In genomic region chr2:9003366-9003615, GRCh38 we compare ENCODE assay signal across 9 cellular contexts. TPM values are rescaled to one million over a fixed set of nuclear protein-coding genes. Genes with fewer than 3 reads are reported as not detected.
A peak's percentile ranks its signal among the peaks of the same experiment; 100 is the strongest.
DNase-seq lines count a peak whose midpoint lies in the region; ATAC-seq and TF ChIP-seq lines count a peak whose summit lies in the region.
"Had no signal": no experiment of that assay in that cellular context is flagged by ENCODE, and none has a peak within 500 bp of the region (broad histone marks: within the 10 kb centered on the region; RNA-seq: fewer than 3 reads in every experiment).

No MANE protein-coding gene starts in this region.

- no peaks in the 10 kb centered on the region for H3K27me3 Mint-ChIP-seq in MCF 10A (ENCODE audit: insufficient read depth, unreplicated experiment)

- 0% methylated on average over 12 to 18 of the region's 25 CpGs for WGBS in lower leg skin, 2 donors

- POLR2A ChIA-PET in MCF 10A (lab: Yijun Ruan, JAX), result interaction anchor here (0.7 to 2.9 kb wide), 15 partner anchors 10 to 1493 kb away, joined by 3 to 38 read pairs (median 5); partner anchors contain the start of gene ITGB1BP1

- no peak for DNase-seq in HL-60 (ENCODE audit: low read depth in 1 of 2, low spot score in 1 of 2)
- no peak for DNase-seq in MCF 10A (ENCODE audit: unreplicated experiment)
- no peak for DNase-seq in lower leg skin (ENCODE audit: low spot score in 2 of 2)
- DNase-seq in thoracic aorta (ENCODE audit: low spot score), result no peak
- no peak for DNase-seq in NCI-H510A treated with DMSO at 0.1 percent for 48 hours (lab: John Stamatoyannopoulos, UW)
- no peak for DNase-seq in activated naive CD4-positive, alpha-beta T cell treated with anti-CD3 and anti-CD28 coated beads, Interleukin-2, amount 50 U/mL, for 72 hours (ENCODE audit: low spot score in 2 of 2)
- no peak for DNase-seq in NCI-H226
- DNase-seq in glomerular visceral epithelial cell (ENCODE audit: extremely low spot score), result no peak

- TF ChIP-seq CTCF in HL-60 (IDR thresholded peaks at IDR 0.05; ENCODE audit: insufficient read depth, low read length) (no peak), MCF 10A (IDR thresholded peaks at IDR 0.05; ENCODE audit: unreplicated experiment) (no peak), lower leg skin (IDR thresholded peaks at IDR 0.05) (no peak), thoracic aorta (IDR thresholded peaks at IDR 0.05) (no peak)

- no TSS peak for BruUV-seq in MCF 10A (replicated peaks; lab: Mats Ljungman, UMichigan)

- CTCF ChIA-PET in MCF 10A (lab: Yijun Ruan, JAX), result interaction anchor here (0.7 to 1.0 kb wide), 2 partner anchors 104 to 131 kb away, joined by 3 to 4 read pairs; no protein-coding TSS in a partner anchor

- no peaks in the 10 kb centered on the region for H3K9me3 Mint-ChIP-seq in MCF 10A (ENCODE audit: unreplicated experiment)
- no peaks in the 10 kb centered on the region for H3K9me3 Mint-ChIP-seq in activated naive CD4-positive, alpha-beta T cell treated with anti-CD3 and anti-CD28 coated beads, Interleukin-2, amount 50 U/mL, for 72 hours
- H3K9me3 Mint-ChIP-seq: activated T-helper 2 cell treated with anti-CD3 and anti-CD28 coated beads, Interferon-gamma antibody, Interleukin-2, Interleukin-4, amounts not matched to agents 10 μg/mL and 5 μg/mL and 100 μg/mL, durations not matched to agents 14 hours and 24 hours and 36 hours had no signal

- H3K27ac Mint-ChIP-seq in MCF 10A (ENCODE audit: low read depth, unreplicated experiment), result no peak overlapping the region
- no peak overlapping the region for H3K27ac Mint-ChIP-seq in activated naive CD4-positive, alpha-beta T cell treated with anti-CD3 and anti-CD28 coated beads, Interleukin-2, amount 50 U/mL, for 72 hours
- H3K27ac Mint-ChIP-seq: activated T-helper 2 cell treated with anti-CD3 and anti-CD28 coated beads, Interferon-gamma antibody, Interleukin-2, Interleukin-4, amounts not matched to agents 10 μg/mL and 5 μg/mL and 100 μg/mL, durations not matched to agents 14 hours and 24 hours and 36 hours had no signal

- no peaks in the 10 kb centered on the region for H3K36me3 ChIP-seq in thoracic aorta

- intact Hi-C loops in MCF 10A (cut with micrococcal nuclease), result loop anchor here (5.0 to 10.0 kb wide), 3 partner anchors 109 to 232 kb away; no protein-coding TSS in a partner anchor
- intact Hi-C loops in lower leg skin (cut with DNase I; ENCODE audit: low total_unique reads), result no loop called here

- H3K36me3 Mint-ChIP-seq in MCF 10A (ENCODE audit: insufficient read depth, unreplicated experiment), result no peaks in the 10 kb centered on the region
- no peaks in the 10 kb centered on the region for H3K36me3 Mint-ChIP-seq in activated naive CD4-positive, alpha-beta T cell treated with anti-CD3 and anti-CD28 coated beads, Interleukin-2, amount 50 U/mL, for 72 hours

- peaks cover 38% of the 10 kb centered on the region for H3K4me1 Mint-ChIP-seq in MCF 10A (ENCODE audit: insufficient read depth, unreplicated experiment)

- H3K4me3 ChIP-seq in HL-60 (replicated peaks; ENCODE audit: insufficient read depth, low read length) (peak overlapping the region; percentile 17), lower leg skin (ENCODE audit: low read depth, poor library complexity, severe bottlenecking) (peak overlapping the region; percentile 50), thoracic aorta (peak overlapping the region; percentile 87)

- peaks cover 0 to 22% of the 10 kb centered on the region in 2 donors for H3K4me1 ChIP-seq in thoracic aorta (ENCODE audit: control insufficient read depth in 1 of 2, low read depth in 2 of 2)

- ATAC-seq in thoracic aorta (ENCODE audit: insufficient number of reproducible peaks, low FRiP score, low read depth), result no peak
- no peak for ATAC-seq in activated naive CD4-positive, alpha-beta T cell treated with anti-CD3 and anti-CD28 coated beads, Interleukin-2, amount 50 U/mL, for 72 hours

- H3K27ac ChIP-seq in HL-60 (replicated peaks), result no peak overlapping the region
- peak overlapping the region; percentile 0 to 8 for H3K27ac ChIP-seq in thoracic aorta

- no peak for TF ChIP-seq POLR2A in lower leg skin (IDR thresholded peaks at IDR 0.05)

- H3K9me3 ChIP-seq in thoracic aorta, result no peaks in the 10 kb centered on the region

- H3K27me3 ChIP-seq in HL-60 (ENCODE audit: insufficient read depth, poor library complexity, severe bottlenecking) (peaks cover 35% of the 10 kb centered on the region), thoracic aorta (replicated peaks; ENCODE audit: insufficient read depth) (no peaks in the 10 kb centered on the region)

- H3K4me3 Mint-ChIP-seq in MCF 10A (ENCODE audit: unreplicated experiment), result peak overlapping the region; percentile 79

RNA-seq across cellular contexts. Expression of gene MBOAT2, which starts 0.2 kb away (rescaled TPM):
- total RNA-seq in MCF 10A (2022) (30.1 and 34.7 TPM in 2 replicates), lower leg skin (10 to 100 TPM; 47.2 to 92.3 (median 76.4) TPM), thoracic aorta (10 to 100 TPM; 14.4 to 16.8 TPM)
- 1 to 10 TPM; 4.4 to 6.6 TPM for total RNA-seq in activated naive CD4-positive, alpha-beta T cell treated with anti-CD3 and anti-CD28 coated beads, Interleukin-2, amount 50 U/mL, for 72 hours

Comparison
In these comparisons a context has a peak if more than half of its experiments do, and no peak if none do; other contexts are left out.
1. H3K4me3 ChIP-seq: peak in every context shown above with its lines; median percentile 87 in thoracic aorta; 50 in lower leg skin; 17 in HL-60.